ENCODE assay signal across 11 cellular contexts in genomic region chr16:56298948-56299602, GRCh38.
DNase-seq lines count a peak whose midpoint lies in the region; ATAC-seq and TF ChIP-seq lines count a peak whose summit lies in the region.
"Had no signal": no experiment of that assay in that cellular context is flagged by ENCODE, and none has a peak within 500 bp of the region (broad histone marks: within the 10 kb centered on the region; RNA-seq: fewer than 3 reads in every experiment).

No MANE protein-coding gene starts in this region.

- no peak for TF ChIP-seq EP300 in sigmoid colon (IDR thresholded peaks at IDR 0.05)

- in situ Hi-C loops in G401 (cut with HindIII; ENCODE audit: low sequenced_read_pairs) = no loop called here

- H3K4me3 ChIP-seq in sigmoid colon = no peak overlapping the region

- intact Hi-C loops in sigmoid colon (cut with DNase I) = loop anchor here (5.0 kb wide), 1 partner anchor 107 kb away; the partner anchor contains the start of gene GNAO1

- H3K36me3 Mint-ChIP-seq in brain = peaks cover 11% of the 10 kb centered on the region

- TF ChIP-seq CTCF in brain (conservative IDR thresholded peaks at IDR 0.05) (no peak), sigmoid colon (IDR thresholded peaks at IDR 0.05) (no peak)

- peak overlapping the region in 3 of 4 donors; percentile 33 to 49 (median 46) for H3K27ac ChIP-seq in sigmoid colon

- H3K9me3 ChIP-seq in sigmoid colon = no peaks in the 10 kb centered on the region

- H3K4me1 Mint-ChIP-seq in brain = peaks cover 96% of the 10 kb centered on the region

- WGBS in sigmoid colon, 2 donors = 43 to 60% methylated on average over 7 of the region's 7 CpGs

- H3K4me1 ChIP-seq in sigmoid colon = peaks cover 0 to 72% (median 54%) of the 10 kb centered on the region in 4 donors

- no peak for TF ChIP-seq POLR2A in sigmoid colon (IDR thresholded peaks at IDR 0.05)

- H3K9me3 Mint-ChIP-seq in brain = peaks cover 0 to 2% (median 0%) of the 10 kb centered on the region in 5 experiments

- no peak for ATAC-seq in HG03280 (IDR thresholded peaks at IDR 0.05; ENCODE audit: unreplicated experiment)

- DNase-seq in G401 (ENCODE audit: low spot score) (peak; percentile 52), kidney glomerular epithelial cell (lab: John Stamatoyannopoulos, UW) (peak; percentile 19), sigmoid colon (peak; percentile 76), iPS-NIHi7 (ENCODE audit: extremely low spot score) (no peak)
- DNase-seq in activated CD8-positive, alpha-beta memory T cell treated with anti-CD3 and anti-CD28 coated beads, Interleukin-2, amount 50 U/mL, for 4 hours = no peak
- no peak for DNase-seq in activated CD4-positive, alpha-beta T cell treated with anti-CD3 and anti-CD28 coated beads for 4 hours
- DNase-seq: DMS53, mesendoderm, NCI-H1105 had no signal

- peak overlapping the region; percentile 87 to 98 (median 92) for H3K27ac Mint-ChIP-seq in brain

- H3K27me3 ChIP-seq in sigmoid colon = no peaks in the 10 kb centered on the region

- no peaks in the 10 kb centered on the region for H3K27me3 Mint-ChIP-seq in brain

- peaks cover 0 to 5% (median 0%) of the 10 kb centered on the region in 4 donors for H3K36me3 ChIP-seq in sigmoid colon

- peak overlapping the region in 2 of 5 experiments; percentile 7 to 8 for H3K4me3 Mint-ChIP-seq in brain

Comparison
In these comparisons a context has a peak if more than half of its experiments do, and no peak if none do; other contexts are left out.
1. DNase-seq: peak in G401 (single experiment), kidney glomerular epithelial cell (single experiment) and sigmoid colon (single experiment); none in activated CD8-positive, alpha-beta memory T cell treated with anti-CD3 and anti-CD28 coated beads, Interleukin-2, amount 50 U/mL, for 4 hours (single experiment), iPS-NIHi7 (single experiment) and activated CD4-positive, alpha-beta T cell treated with anti-CD3 and anti-CD28 coated beads for 4 hours (0 of 2).